In the genomic region with DNA sequence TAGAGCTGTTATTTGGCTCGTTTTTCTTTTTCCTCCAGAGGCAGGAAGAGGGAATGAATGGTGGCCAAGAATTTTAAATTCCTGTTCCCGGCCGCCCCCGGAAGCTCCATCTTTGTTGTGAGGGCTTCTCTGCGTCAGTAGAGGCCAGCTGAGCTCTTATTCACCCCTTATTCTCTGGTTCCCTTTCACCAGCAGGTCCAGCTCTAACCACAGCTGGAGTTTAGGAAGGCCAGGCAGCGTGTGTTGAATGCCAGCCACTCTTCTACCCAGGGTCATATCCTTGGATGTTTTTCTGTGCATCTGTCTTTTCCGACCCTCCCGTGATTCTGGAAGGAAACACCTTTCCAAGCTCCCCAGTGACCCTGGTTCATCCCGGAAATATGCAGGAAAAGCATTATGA, we compare ENCODE assay signal across 16 cellular contexts.
DNase-seq lines count a peak whose midpoint lies in the region; ATAC-seq and TF ChIP-seq lines count a peak whose summit lies in the region.
"Had no signal": no experiment of that assay in that cellular context is flagged by ENCODE, and none has a peak within 500 bp of the region (broad histone marks: within the 10 kb centered on the region; RNA-seq: fewer than 3 reads in every experiment).

No MANE protein-coding gene starts in this region.

- H3K36me3 Mint-ChIP-seq in activated CD4-positive, alpha-beta memory T cell treated with anti-CD3 and anti-CD28 coated beads for 36 hours, result no peaks in the 10 kb centered on the region

- DNase-seq in NCI-H226, result peak; percentile 15
- DNase-seq in fibroblast of pulmonary artery (ENCODE audit: low read depth), result peak; percentile 44
- DNase-seq in mesendoderm, result no peak
- no peak for DNase-seq in activated CD4-positive, alpha-beta memory T cell treated with anti-CD3 and anti-CD28 coated beads for 36 hours
- no peak for DNase-seq in NCI-H2196 treated with DMSO at 0.1 percent for 48 hours (lab: John Stamatoyannopoulos, UW; ENCODE audit: unreplicated experiment)
- DNase-seq in dorsolateral prefrontal cortex, result no peak
- DNase-seq: activated CD8-positive, alpha-beta T cell treated with anti-CD3 and anti-CD28 coated beads, Interleukin-2, amount 10 ng/mL, durations not matched to agents 7 days and 5 days; activated effector memory CD4-positive, alpha-beta T cell treated with Interleukin-2 at 50 U/mL for 16 hours; DMS79; endodermal cell; kidney glomerular epithelial cell; stimulated activated CD4-positive, alpha-beta T cell treated with anti-CD3 and anti-CD28 coated beads, Interleukin-12 subunit alpha, Interleukin-12 subunit beta, amount 100 ng/mL, for 4 hours had no signal

- no peak overlapping the region for H3K56ac ChIP-seq in mesendoderm (ENCODE audit: low read length)

- H3K27me3 ChIP-seq in mesendoderm (ENCODE audit: insufficient read depth, low read length, poor library complexity) (no peaks in the 10 kb centered on the region), stomach smooth muscle (ENCODE audit: control insufficient read depth in 1 of 2, insufficient read depth in 2 of 2, low read length in 2 of 2) (no peaks in the 10 kb centered on the region), dorsolateral prefrontal cortex (no peaks in the 10 kb centered on the region)
- H3K27me3 ChIP-seq: BLaER1, neutrophil had no signal

- no peaks in the 10 kb centered on the region for H3K4me1 Mint-ChIP-seq in activated CD4-positive, alpha-beta memory T cell treated with anti-CD3 and anti-CD28 coated beads for 36 hours (ENCODE audit: low read depth)

- H3K4me3 ChIP-seq in fibroblast of pulmonary artery (replicated peaks; ENCODE audit: low read depth, low read length) (no peak overlapping the region), mesendoderm (ENCODE audit: low read length) (no peak overlapping the region), stomach smooth muscle (ENCODE audit: low read length in 2 of 2) (no peak overlapping the region), dorsolateral prefrontal cortex (no peak overlapping the region)
- H3K4me3 ChIP-seq: BLaER1 had no signal

- H3K4me3 Mint-ChIP-seq in activated CD4-positive, alpha-beta memory T cell treated with anti-CD3 and anti-CD28 coated beads for 36 hours, result no peak overlapping the region
- H3K4me3 Mint-ChIP-seq: activated CD8-positive, alpha-beta T cell treated with anti-CD3 and anti-CD28 coated beads, Interleukin-2, amount 10 ng/mL, durations not matched to agents 7 days and 5 days; endodermal cell had no signal

- no peak overlapping the region for H3K4ac ChIP-seq in mesendoderm (ENCODE audit: low read depth, low read length)

- no peak overlapping the region for H2BK120ac ChIP-seq in mesendoderm (ENCODE audit: low read depth, low read length)

- TF ChIP-seq CTCF in fibroblast of pulmonary artery (IDR thresholded peaks at IDR 0.05; ENCODE audit: low read length, missing control alignments), result no peak
- TF ChIP-seq CTCF in dorsolateral prefrontal cortex (IDR thresholded peaks at IDR 0.05 in 54 of 56, conservative IDR thresholded peaks at IDR 0.05 in 2 of 56; ENCODE audit: low read depth in 1 of 56, partially characterized antibody in 56 of 56), result no peak

- H4K8ac ChIP-seq in mesendoderm (ENCODE audit: low read depth, low read length), result no peak overlapping the region

- no peaks in the 10 kb centered on the region for H3K27me3 Mint-ChIP-seq in activated CD4-positive, alpha-beta memory T cell treated with anti-CD3 and anti-CD28 coated beads for 36 hours

- no peak overlapping the region for H3K18ac ChIP-seq in mesendoderm (ENCODE audit: low read length)

- no peaks in the 10 kb centered on the region for H3K79me1 ChIP-seq in mesendoderm (ENCODE audit: low read length)

- H3K9me3 Mint-ChIP-seq in activated CD4-positive, alpha-beta memory T cell treated with anti-CD3 and anti-CD28 coated beads for 36 hours, result no peaks in the 10 kb centered on the region
- H3K9me3 Mint-ChIP-seq: endodermal cell had no signal

- ATAC-seq in HG02973 (IDR thresholded peaks at IDR 0.05; ENCODE audit: unreplicated experiment), result no peak
- ATAC-seq: activated CD8-positive, alpha-beta T cell treated with anti-CD3 and anti-CD28 coated beads, Interleukin-2, amount 10 ng/mL, durations not matched to agents 7 days and 5 days had no signal

- H3K79me2 ChIP-seq in mesendoderm (ENCODE audit: control insufficient read depth, insufficient read depth, low read length), result no peaks in the 10 kb centered on the region

- no peak overlapping the region for H3K4me2 ChIP-seq in mesendoderm (ENCODE audit: low read length)
- H3K4me2 ChIP-seq: BLaER1 had no signal

- CTCF ChIA-PET in activated CD4-positive, alpha-beta memory T cell treated with anti-CD3 and anti-CD28 coated beads for 36 hours (lab: Charles Lee), result no interaction called here

- H3K23ac ChIP-seq in mesendoderm (ENCODE audit: low read length), result peak overlapping the region; percentile 73

- no peak overlapping the region for H3K27ac ChIP-seq in mesendoderm (ENCODE audit: low read depth, low read length)
- H3K27ac ChIP-seq in stomach smooth muscle (ENCODE audit: low read length), result peak overlapping the region; percentile 37
- peak overlapping the region in 4 of 59 donors; percentile 7 to 45 (median 12) for H3K27ac ChIP-seq in dorsolateral prefrontal cortex
- H3K27ac ChIP-seq: BLaER1, neutrophil had no signal

- no peak overlapping the region for H2AK5ac ChIP-seq in mesendoderm (ENCODE audit: low read length)

- POLR2A ChIA-PET in activated CD4-positive, alpha-beta memory T cell treated with anti-CD3 and anti-CD28 coated beads for 36 hours (lab: Charles Lee), result no interaction called here

- H2BK5ac ChIP-seq in mesendoderm (ENCODE audit: low read length), result no peak overlapping the region

- H3K4me1 ChIP-seq in mesendoderm (ENCODE audit: control insufficient read depth, low read depth, low read length) (peaks cover 8% of the 10 kb centered on the region), stomach smooth muscle (ENCODE audit: control insufficient read depth, insufficient read depth, low read length) (peaks cover 11% of the 10 kb centered on the region)
- H3K4me1 ChIP-seq: BLaER1 had no signal

- H3K36me3 ChIP-seq in mesendoderm (ENCODE audit: control insufficient read depth, insufficient read depth, low read length) (no peaks in the 10 kb centered on the region), stomach smooth muscle (ENCODE audit: control insufficient read depth in 2 of 2, insufficient read depth in 2 of 2, low read length in 2 of 2) (no peaks in the 10 kb centered on the region)
- H3K36me3 ChIP-seq: BLaER1, neutrophil had no signal

- no peaks in the 10 kb centered on the region for H3K9me3 ChIP-seq in stomach smooth muscle (ENCODE audit: control insufficient read depth in 2 of 2, low read length in 2 of 2)
- H3K9me3 ChIP-seq: BLaER1, neutrophil had no signal

- intact Hi-C loops in activated CD4-positive, alpha-beta memory T cell treated with anti-CD3 and anti-CD28 coated beads for 36 hours (cut with micrococcal nuclease), result no loop called here
- intact Hi-C loops in dorsolateral prefrontal cortex (cut with DNase I), result no loop called here

- no peak overlapping the region for H2BK15ac ChIP-seq in mesendoderm (replicated peaks; ENCODE audit: low read depth)

- H3K9ac ChIP-seq in mesendoderm (ENCODE audit: low read length) (no peak overlapping the region), stomach smooth muscle (ENCODE audit: low read length in 2 of 2) (no peak overlapping the region)
- H3K9ac ChIP-seq: BLaER1 had no signal

- no CpG with 5 or more reads among the region's 9 CpGs for WGBS in mesendoderm (ENCODE audit: extremely low coverage, insufficient coverage, low lambda C conversion rate)

- H3K27ac Mint-ChIP-seq in activated CD4-positive, alpha-beta memory T cell treated with anti-CD3 and anti-CD28 coated beads for 36 hours, result no peak overlapping the region
- H3K27ac Mint-ChIP-seq: activated CD8-positive, alpha-beta T cell treated with anti-CD3 and anti-CD28 coated beads, Interleukin-2, amount 10 ng/mL, durations not matched to agents 7 days and 5 days; endodermal cell had no signal

- no peak overlapping the region for H4K5ac ChIP-seq in mesendoderm (ENCODE audit: low read length)

Comparison
In these comparisons a context has a peak if more than half of its experiments do, and no peak if none do; other contexts are left out.
1. DNase-seq: peak in NCI-H226 (single experiment) and fibroblast of pulmonary artery (single experiment); none in mesendoderm (single experiment), activated CD4-positive, alpha-beta memory T cell treated with anti-CD3 and anti-CD28 coated beads for 36 hours (single experiment), NCI-H2196 treated with DMSO at 0.1 percent for 48 hours (single experiment) and dorsolateral prefrontal cortex (0 of 10).